In the genomic region with DNA sequence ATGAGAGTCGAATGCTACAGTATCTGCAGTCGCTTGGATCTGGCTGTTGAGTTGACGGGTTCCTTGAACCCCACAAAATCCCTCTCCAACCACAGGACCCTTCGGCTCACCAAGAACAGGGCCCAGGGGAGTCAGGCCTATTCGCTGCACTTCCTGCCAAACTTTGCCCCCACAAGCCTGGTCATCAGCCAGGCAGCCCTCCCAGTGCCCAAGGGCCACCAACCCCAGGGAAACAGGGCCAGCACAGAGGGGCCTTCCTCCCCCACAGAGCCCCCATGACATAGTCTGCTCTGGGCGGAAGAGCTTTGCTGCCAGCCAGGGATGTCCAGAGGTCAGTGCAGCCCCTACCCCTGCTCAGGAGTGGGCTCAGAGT, we compare ENCODE assay signal across 17 cellular contexts. TPM values are rescaled to one million over a fixed set of nuclear protein-coding genes. Genes with fewer than 3 reads are reported as not detected.
DNase-seq lines count a peak whose midpoint lies in the region; ATAC-seq, FAIRE-seq and TF ChIP-seq lines count a peak whose summit lies in the region.
"Had no signal": no experiment of that assay in that cellular context is flagged by ENCODE, and none has a peak within 500 bp of the region (broad histone marks: within the 10 kb centered on the region; RNA-seq: fewer than 3 reads in every experiment).

No MANE protein-coding gene starts in this region.

- no peaks in the 10 kb centered on the region for H3K9me3 Mint-ChIP-seq in activated naive CD8-positive, alpha-beta T cell treated with anti-CD3 and anti-CD28 coated beads, Interleukin-2, amount 50 U/mL, for 24 hours
- H3K9me3 Mint-ChIP-seq: CD8-positive, alpha-beta memory T cell had no signal

- ATAC-seq in right cardiac atrium (no peak), left cardiac atrium (no peak), HG03571 (IDR thresholded peaks at IDR 0.05; ENCODE audit: unreplicated experiment) (no peak)
- ATAC-seq in activated naive CD8-positive, alpha-beta T cell treated with anti-CD3 and anti-CD28 coated beads, Interleukin-2, amount 50 U/mL, for 24 hours: no peak
- ATAC-seq: GM12878 had no signal

- FAIRE-seq in kidney (lab: Jason Lieb, UNC): no peak
- FAIRE-seq: A204.1, GM12878 had no signal

- no peak overlapping the region for H3K27ac ChIP-seq in right cardiac atrium (ENCODE audit: low read length)
- H3K27ac ChIP-seq in kidney (ENCODE audit: low read depth in 2 of 2, low read length in 2 of 2): no peak overlapping the region
- H3K27ac ChIP-seq in osteoblast (ENCODE audit: low read depth, low read length): no peak overlapping the region
- H3K27ac ChIP-seq: SJCRH30 had no signal

- no peaks in the 10 kb centered on the region for H3K4me1 Mint-ChIP-seq in activated naive CD8-positive, alpha-beta T cell treated with anti-CD3 and anti-CD28 coated beads, Interleukin-2, amount 50 U/mL, for 24 hours
- H3K4me1 Mint-ChIP-seq: CD8-positive, alpha-beta memory T cell had no signal

- H2AFZ ChIP-seq in osteoblast (ENCODE audit: low read length): no peak overlapping the region

- H3K27me3 ChIP-seq in right cardiac atrium (ENCODE audit: control insufficient read depth, insufficient read depth) (no peaks in the 10 kb centered on the region), osteoblast (ENCODE audit: insufficient read depth, low read length) (peaks cover 4% of the 10 kb centered on the region)

- intact Hi-C loops in right cardiac atrium (cut with DNase I) (loop anchor here in 1 of 4 donors (10.0 kb wide), 1 partner anchor 57 kb away; the partner anchor contains the start of gene NTSR1), left cardiac atrium (cut with DNase I) (no loop called here), kidney (cut with DNase I) (no loop called here)

- WGBS in right cardiac atrium: 89% methylated on average over 6 of the region's 6 CpGs

- H3K4me2 ChIP-seq in osteoblast (ENCODE audit: insufficient read depth, low read length): no peak overlapping the region

- H3K4me3 Mint-ChIP-seq in activated naive CD8-positive, alpha-beta T cell treated with anti-CD3 and anti-CD28 coated beads, Interleukin-2, amount 50 U/mL, for 24 hours: no peak overlapping the region
- H3K4me3 Mint-ChIP-seq: CD8-positive, alpha-beta memory T cell had no signal

- no peak overlapping the region for H3K9ac ChIP-seq in kidney (ENCODE audit: low read length in 2 of 2)

- H4K20me1 ChIP-seq in osteoblast (ENCODE audit: insufficient read depth, low read length): no peaks in the 10 kb centered on the region

- TF ChIP-seq CTCF in kidney (IDR thresholded peaks at IDR 0.05; ENCODE audit: borderline replicate concordance, extremely low read depth, insufficient read depth) (no peak), osteoblast (IDR thresholded peaks at IDR 0.05; ENCODE audit: extremely low read depth, low read depth, low read length) (no peak)

- H3K9me3 ChIP-seq in right cardiac atrium (ENCODE audit: control insufficient read depth, low read length): no peaks in the 10 kb centered on the region
- peaks cover 0 to 3% of the 10 kb centered on the region in 2 donors for H3K9me3 ChIP-seq in kidney (ENCODE audit: control insufficient read depth in 1 of 2, low read length in 2 of 2)
- no peaks in the 10 kb centered on the region for H3K9me3 ChIP-seq in osteoblast (ENCODE audit: low read depth, low read length)

- H3K4me1 ChIP-seq in right cardiac atrium (ENCODE audit: control insufficient read depth, insufficient read depth, low read length) (no peaks in the 10 kb centered on the region), kidney (ENCODE audit: control insufficient read depth in 1 of 2, insufficient read depth in 1 of 2, low read depth in 1 of 2, low read length in 2 of 2) (peaks cover 1 to 5% of the 10 kb centered on the region in 2 donors), osteoblast (ENCODE audit: insufficient read depth, low read length) (no peaks in the 10 kb centered on the region)
- H3K4me1 ChIP-seq: SJCRH30 had no signal

- no peak overlapping the region for H3K4me3 ChIP-seq in right cardiac atrium (ENCODE audit: low read length)
- no peak overlapping the region for H3K4me3 ChIP-seq in kidney (ENCODE audit: low read length in 2 of 2)
- H3K4me3 ChIP-seq in osteoblast (ENCODE audit: insufficient read depth, low read length): no peak overlapping the region
- H3K4me3 ChIP-seq: GM12878, SJCRH30 had no signal

- peaks cover 2% of the 10 kb centered on the region for H3K27me3 Mint-ChIP-seq in activated naive CD8-positive, alpha-beta T cell treated with anti-CD3 and anti-CD28 coated beads, Interleukin-2, amount 50 U/mL, for 24 hours

- DNase-seq in right cardiac atrium: peak; percentile 4 to 30 (median 16)
- DNase-seq in left cardiac atrium: no peak
- peak; percentile 23 for DNase-seq in kidney
- DNase-seq in osteoblast (ENCODE audit: insufficient read length, low spot score, missing footprints): peak; percentile 54
- no peak for DNase-seq in activated naive CD4-positive, alpha-beta T cell treated with Interleukin-2 at 50 U/mL for 16 hours
- DNase-seq in activated naive CD8-positive, alpha-beta T cell treated with anti-CD3 and anti-CD28 coated beads, Interleukin-2, amount 50 U/mL, for 24 hours: no peak
- DNase-seq: CD8-positive, alpha-beta memory T cell; EL; KG1; NCI-H1105 treated with DMSO at 0.1 percent for 48 hours; NCI-H1694; NK-92 treated with Interleukin-12 subunit alpha and Interleukin-12 subunit beta, amount 100 ng/mL, for 24 hours; SJCRH30 had no signal

- no peaks in the 10 kb centered on the region for H3K36me3 ChIP-seq in kidney (ENCODE audit: control insufficient read depth in 1 of 2, insufficient read depth in 2 of 2, low read length in 2 of 2)
- H3K36me3 ChIP-seq in osteoblast (ENCODE audit: insufficient read depth, low read length): no peaks in the 10 kb centered on the region
- H3K36me3 ChIP-seq: SJCRH30 had no signal

- H3K79me2 ChIP-seq in osteoblast (ENCODE audit: insufficient read depth, low read length): no peaks in the 10 kb centered on the region

- no peaks in the 10 kb centered on the region for H3K36me3 Mint-ChIP-seq in activated naive CD8-positive, alpha-beta T cell treated with anti-CD3 and anti-CD28 coated beads, Interleukin-2, amount 50 U/mL, for 24 hours (ENCODE audit: low read depth)
- H3K36me3 Mint-ChIP-seq: CD8-positive, alpha-beta memory T cell had no signal

- H3K27ac Mint-ChIP-seq in activated naive CD8-positive, alpha-beta T cell treated with anti-CD3 and anti-CD28 coated beads, Interleukin-2, amount 50 U/mL, for 24 hours: no peak overlapping the region
- H3K27ac Mint-ChIP-seq: CD8-positive, alpha-beta memory T cell had no signal

RNA-seq across cellular contexts. Expression of gene MRGBP, which starts 34.5 kb away (rescaled TPM):
- total RNA-seq in right cardiac atrium (10 to 100 TPM in 1 of 4 donors, 1 to 10 TPM in 3; 8.3 to 10.9 (median 8.6) TPM), left cardiac atrium (1 to 10 TPM; 8.9 TPM), kidney (7.6 TPM), osteoblast (14.1 and 15.2 TPM in 2 replicates)
- polyA plus RNA-seq in right cardiac atrium (12.1 TPM), kidney (ENCODE audit: insufficient read depth, low read depth, low replicate concordance) (9.0 TPM)

RNA-seq across cellular contexts. Expression of gene OGFR, which starts 42.9 kb away (rescaled TPM):
- total RNA-seq in right cardiac atrium (10 to 100 TPM; 21.0 to 29.6 (median 24.2) TPM), left cardiac atrium (10 to 100 TPM; 23.3 to 23.6 TPM), kidney (46.8 TPM), osteoblast (32.4 and 39.1 TPM in 2 replicates)
- polyA plus RNA-seq in right cardiac atrium (26.6 TPM), kidney (ENCODE audit: insufficient read depth, low read depth, low replicate concordance) (33.7 TPM)

RNA-seq across cellular contexts. Expression of gene NTSR1, which starts 53.1 kb away (rescaled TPM):
- under 1 TPM in 1 of 4 donors, not detected in 3; 0.06 TPM for total RNA-seq in right cardiac atrium
- polyA plus RNA-seq in right cardiac atrium: not detected
- not detected for total RNA-seq in left cardiac atrium
- total RNA-seq in kidney: 0.09 TPM
- not detected for polyA plus RNA-seq in kidney (ENCODE audit: insufficient read depth, low read depth, low replicate concordance)
- total RNA-seq in osteoblast: not detected in 2 replicates
- total RNA-seq: CD8-positive, alpha-beta memory T cell; GM12878; H4 had no signal
- polyA plus RNA-seq: CD8-positive, alpha-beta memory T cell; GM12878 had no signal

RNA-seq across cellular contexts. Expression of gene COL9A3, which starts 55.1 kb away (rescaled TPM):
- total RNA-seq in right cardiac atrium: 1 to 10 TPM; 4.3 to 6.9 (median 5.6) TPM
- 13.0 TPM for polyA plus RNA-seq in right cardiac atrium
- total RNA-seq in left cardiac atrium: 1 to 10 TPM; 4.0 to 4.7 TPM
- total RNA-seq in kidney: 4.3 TPM
- polyA plus RNA-seq in kidney (ENCODE audit: insufficient read depth, low read depth, low replicate concordance): 2.3 TPM
- not detected in 2 replicates for total RNA-seq in osteoblast
- total RNA-seq: CD8-positive, alpha-beta memory T cell; H4 had no signal
- polyA plus RNA-seq: CD8-positive, alpha-beta memory T cell had no signal

Comparison
In these comparisons a context has a peak if more than half of its experiments do, and no peak if none do; other contexts are left out.
1. DNase-seq: peak in right cardiac atrium (3 of 3), kidney (single experiment) and osteoblast (single experiment); none in left cardiac atrium (single experiment), activated naive CD4-positive, alpha-beta T cell treated with Interleukin-2 at 50 U/mL for 16 hours (single experiment) and activated naive CD8-positive, alpha-beta T cell treated with anti-CD3 and anti-CD28 coated beads, Interleukin-2, amount 50 U/mL, for 24 hours (single experiment).